In the genomic region with DNA sequence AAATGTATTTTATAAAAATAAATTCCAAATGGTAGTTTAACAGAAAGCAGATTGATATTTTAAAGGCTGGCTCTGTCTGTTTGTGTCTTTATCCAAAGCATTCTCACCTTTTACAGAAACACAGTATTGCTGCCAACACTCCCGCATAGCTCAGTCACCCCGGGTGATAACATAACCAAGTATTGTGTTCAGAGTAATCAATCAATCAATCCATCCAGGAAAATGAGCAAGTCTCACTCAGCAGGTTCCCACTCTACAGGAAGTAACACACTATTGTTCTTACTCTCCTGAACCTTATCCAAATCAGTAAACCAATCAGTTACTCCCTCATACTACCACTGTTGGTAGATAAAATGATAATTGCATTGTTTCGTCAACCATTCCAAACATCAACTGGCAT, we compare ENCODE assay signal across 22 cellular contexts.
"Had no signal": no experiment of that assay in that cellular context is flagged by ENCODE, and none has a peak within 500 bp of the region (broad histone marks: within the 10 kb centered on the region; RNA-seq: fewer than 3 reads in every experiment).

No MANE protein-coding gene starts in this region.

- H3K4me3 ChIP-seq: dorsolateral prefrontal cortex, hepatocyte, lung, spleen, tibial artery, upper lobe of left lung, uterus had no signal

- H3K27ac ChIP-seq: dorsolateral prefrontal cortex, hepatocyte, spleen, tibial artery, upper lobe of left lung, uterus had no signal

- H3K79me2 ChIP-seq: hepatocyte had no signal

- H3K36me3 Mint-ChIP-seq: naive thymus-derived CD8-positive, alpha-beta T cell; stimulated activated memory B cell treated with anti-CD40 and anti-IgM and Interleukin-4, amounts not matched to agents 10 μg/mL and 1 μg/mL and 100 μg/mL, for 72 hours had no signal

- H3K36me3 ChIP-seq: spleen, tibial artery, upper lobe of left lung, uterus had no signal

- H3K4me2 ChIP-seq: hepatocyte had no signal

- H3K27me3 ChIP-seq: dorsolateral prefrontal cortex, hepatocyte, spleen, tibial artery, upper lobe of left lung, uterus had no signal

- H3K4me1 Mint-ChIP-seq: naive thymus-derived CD8-positive, alpha-beta T cell; neural crest cell; stimulated activated memory B cell treated with anti-CD40 and anti-IgM and Interleukin-4, amounts not matched to agents 10 μg/mL and 1 μg/mL and 100 μg/mL, for 72 hours had no signal

- H3K27ac Mint-ChIP-seq: naive thymus-derived CD8-positive, alpha-beta T cell; stimulated activated memory B cell treated with anti-CD40 and anti-IgM and Interleukin-4, amounts not matched to agents 10 μg/mL and 1 μg/mL and 100 μg/mL, for 72 hours; stimulated activated naive CD8-positive, alpha-beta T cell treated with anti-CD3 and anti-CD28 coated beads, Interleukin-15, Interleukin-2, amounts not matched to agents 100 ng/mL and 50 ng/mL, for 24 hours had no signal

- H3K4me1 ChIP-seq: spleen, tibial artery, upper lobe of left lung, uterus had no signal

- DNase-seq: dorsolateral prefrontal cortex; effector CD8-positive, alpha-beta T cell; foreskin melanocyte; head of caudate nucleus; kidney; left colon; left ventricle myocardium superior; mesenchymal stem cell; naive thymus-derived CD8-positive, alpha-beta T cell; posterior cingulate gyrus; spleen; stimulated activated CD4-positive, alpha-beta T cell treated with anti-CD3 and anti-CD28 coated beads, Interleukin-15, amount 100 ng/mL, for 24 hours; stimulated activated CD4-positive, alpha-beta T cell treated with anti-CD3 and anti-CD28 coated beads, Interleukin-1b, Interleukin-23, amount 100 ng/mL, for 48 hours; stimulated activated CD4-positive, alpha-beta T cell treated with anti-CD3 and anti-CD28 coated beads, Interleukin-4, amount 100 ng/mL, for 24 hours; tibial artery; upper lobe of left lung; uterus had no signal

- H3K27me3 Mint-ChIP-seq: naive thymus-derived CD8-positive, alpha-beta T cell; stimulated activated memory B cell treated with anti-CD40 and anti-IgM and Interleukin-4, amounts not matched to agents 10 μg/mL and 1 μg/mL and 100 μg/mL, for 72 hours; stimulated activated naive CD8-positive, alpha-beta T cell treated with anti-CD3 and anti-CD28 coated beads, Interleukin-15, Interleukin-2, amounts not matched to agents 100 ng/mL and 50 ng/mL, for 24 hours had no signal

- H3K4me3 Mint-ChIP-seq: naive thymus-derived CD8-positive, alpha-beta T cell; neural crest cell; stimulated activated memory B cell treated with anti-CD40 and anti-IgM and Interleukin-4, amounts not matched to agents 10 μg/mL and 1 μg/mL and 100 μg/mL, for 72 hours; stimulated activated naive CD8-positive, alpha-beta T cell treated with anti-CD3 and anti-CD28 coated beads, Interleukin-15, Interleukin-2, amounts not matched to agents 100 ng/mL and 50 ng/mL, for 24 hours had no signal
